Comparison of ENCODE assay signal across 1 cellular context in genomic region chr22:19143967-19144400, GRCh38.
TF ChIP-seq lines count a peak whose summit lies in the region.

No MANE protein-coding gene starts in this region.

TF ChIP-seq in IMR-90, 13 proteins besides CTCF, POLR2A, EP300 and RAD21 (continued from another document):
- TF ChIP-seq MAFK (IDR thresholded peaks at IDR 0.05; ENCODE audit: low read depth, low read length) (no peak), USF2 (IDR thresholded peaks at IDR 0.05; ENCODE audit: low read depth, low read length) (no peak)
